ENCODE assay signal across 8 cellular contexts in the genomic region with DNA sequence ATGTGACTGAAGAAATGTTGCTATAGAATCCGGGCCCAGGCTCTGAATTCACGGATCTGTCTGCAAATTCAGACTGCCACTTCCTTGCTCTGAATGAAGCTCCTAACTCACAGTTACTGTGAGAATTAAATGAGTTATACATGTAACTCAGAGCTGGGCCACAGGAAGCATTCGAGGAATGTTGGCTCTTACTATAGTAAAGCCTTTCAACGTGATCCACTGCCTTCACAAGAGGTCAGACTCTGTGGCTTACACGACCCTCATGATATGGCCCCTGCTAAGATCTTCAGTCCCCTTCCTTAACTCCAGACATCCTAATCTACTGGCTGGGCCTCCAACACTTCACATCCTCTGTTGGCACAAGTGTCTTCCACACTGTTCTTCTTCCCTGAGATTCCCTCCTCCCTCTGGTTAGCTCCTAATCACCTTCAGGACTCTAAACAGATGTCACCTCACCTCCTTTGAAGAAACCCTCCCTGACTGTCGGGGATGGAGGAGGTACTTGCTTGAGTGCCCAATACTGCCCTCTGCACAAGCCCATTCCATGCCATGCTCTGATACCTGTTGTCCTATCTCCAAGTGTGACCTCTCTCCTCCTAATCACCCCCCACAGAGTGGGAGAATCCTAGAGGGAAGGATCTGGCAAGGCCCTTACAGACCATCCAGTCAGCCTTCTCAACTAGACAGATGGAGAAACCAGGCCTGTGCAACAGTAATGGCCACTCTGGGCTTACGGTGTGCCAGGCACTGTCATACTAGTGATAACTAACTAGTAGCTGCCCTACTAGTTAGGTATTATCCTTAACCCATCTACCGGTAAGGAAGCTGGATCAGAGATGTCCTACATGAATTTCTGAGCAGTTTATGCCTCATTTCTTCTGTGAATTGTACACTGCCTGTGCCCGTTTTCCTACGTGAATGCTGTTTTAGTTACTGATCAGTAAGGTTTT. TPM values are rescaled to one million over a fixed set of nuclear protein-coding genes. Genes with fewer than 3 reads are reported as not detected.
A peak's percentile ranks its signal among the peaks of the same experiment; 100 is the strongest.
DNase-seq lines count a peak whose midpoint lies in the region; ATAC-seq, FAIRE-seq and TF ChIP-seq lines count a peak whose summit lies in the region.

No MANE protein-coding gene starts in this region.

- no peaks in the 10 kb centered on the region for H3K9me3 Mint-ChIP-seq in T-cell

- H3K27ac ChIP-seq in gastrocnemius medialis, result peak overlapping the region; percentile 87 to 93 (median 90)

- peak overlapping the region; percentile 76 to 100 for H3K27ac Mint-ChIP-seq in T-cell

- peaks cover 3 to 65% of the 10 kb centered on the region in 2 donors for H3K36me3 ChIP-seq in gastrocnemius medialis

- H3K4me3 ChIP-seq in foreskin fibroblast (ENCODE audit: low read depth in 1 of 2, low read length in 2 of 2) (peak overlapping the region; percentile 88 to 96), gastrocnemius medialis (peak overlapping the region; percentile 97 to 100 (median 98))

- H3K36me3 Mint-ChIP-seq in T-cell, result peaks cover 38% of the 10 kb centered on the region

- DNase-seq in GM12891 (ENCODE audit: insufficient read length, low spot score) (no peak), T-cell (no peak), foreskin fibroblast (peak in 1 of 2 donors; percentile 22), gastrocnemius medialis (no peak), HK-2 (ENCODE audit: unreplicated experiment) (no peak), RPMI8226 (no peak)

- no peaks in the 10 kb centered on the region for H3K27me3 Mint-ChIP-seq in T-cell

- CTCF ChIA-PET in T-cell (lab: Charles Lee), result interaction anchor here (0.6 to 2.5 kb wide), 4 partner anchors 9 to 56 kb away, joined by 3 to 14 read pairs (median 6); partner anchors contain the start of gene SELENOK (in 1 of the 2)

- no peaks in the 10 kb centered on the region for H3K9me3 ChIP-seq in gastrocnemius medialis

- H3K4me1 Mint-ChIP-seq in T-cell, result peaks cover 29 to 37% (median 32%) of the 10 kb centered on the region in 3 donors

- no peak for TF ChIP-seq CTCF in foreskin fibroblast (IDR thresholded peaks at IDR 0.05; ENCODE audit: low read depth, low read length)
- no peak for TF ChIP-seq CTCF in gastrocnemius medialis (IDR thresholded peaks at IDR 0.05 in 4 of 5, conservative IDR thresholded peaks at IDR 0.05 in 1 of 5)

- peaks cover 13 to 16% of the 10 kb centered on the region in 2 donors for H3K4me1 ChIP-seq in gastrocnemius medialis

- intact Hi-C loops in gastrocnemius medialis (cut with DNase I; ENCODE audit: low total_unique reads), result no loop called here

- H3K27me3 ChIP-seq in gastrocnemius medialis, result no peaks in the 10 kb centered on the region

- TF ChIP-seq POLR2A in GM12891 (IDR thresholded peaks at IDR 0.05; ENCODE audit: low read depth, low read length), result no peak
- TF ChIP-seq POLR2A in gastrocnemius medialis (IDR thresholded peaks at IDR 0.05), result no peak

- in situ Hi-C loops in gastrocnemius medialis (cut with MboI; ENCODE audit: low sequenced_read_pairs in 4 of 4), result loop anchor here in 1 of 4 donors (25.0 kb wide), 1 partner anchor 543 kb away; the partner anchor contains the start of gene DCP1A

- no peak for FAIRE-seq in GM12891 (lab: Jason Lieb, UNC)

- POLR2A ChIA-PET in T-cell (lab: Charles Lee), result interaction anchor here (0.5 to 1.0 kb wide), 4 partner anchors 9 to 21 kb away, joined by 3 to 7 read pairs (median 4); partner anchors contain the start of gene SELENOK (in 1 of the 2)

- peak overlapping the region; percentile 95 to 100 (median 99) for H3K4me3 Mint-ChIP-seq in T-cell

- ATAC-seq in T-cell (replicated peaks in 1 of 4), result no peak
- ATAC-seq in gastrocnemius medialis, result no peak
- ATAC-seq in HG03571 (IDR thresholded peaks at IDR 0.05; ENCODE audit: unreplicated experiment), result no peak
- ATAC-seq in HG02623 (IDR thresholded peaks at IDR 0.05; ENCODE audit: unreplicated experiment), result no peak

TF ChIP-seq in GM12891, 5 proteins besides CTCF, POLR2A, EP300 and RAD21:
- 0 out of 2 replicates have a peak, but pooled peaks have one; percentile 24 for TF ChIP-seq POLR2AphosphoS5 (IDR thresholded peaks at IDR 0.05; ENCODE audit: low read depth, low read length)
- no peak for TF ChIP-seq TAF1 (IDR thresholded peaks at IDR 0.05; ENCODE audit: low read depth, low read length)

RNA-seq across cellular contexts. Expression of gene ACTR8, which starts 1.3 kb away (rescaled TPM):
- polyA plus RNA-seq in GM12891 (2012; ENCODE audit: low read depth, missing spikeins), result 21.3 TPM
- total RNA-seq in T-cell (10 to 100 TPM; 23.0 to 47.3 (median 35.2) TPM), gastrocnemius medialis (10 to 100 TPM; 13.6 to 24.9 (median 19.8) TPM)

RNA-seq across cellular contexts. Expression of gene SELENOK, which starts 11.0 kb away (rescaled TPM):
- polyA plus RNA-seq in GM12891 (2012; ENCODE audit: low read depth, missing spikeins), result 60.3 TPM
- total RNA-seq in T-cell (10 to 100 TPM; 32.8 to 91.8 (median 44.4) TPM), gastrocnemius medialis (10 to 100 TPM; 73.1 to 95.4 (median 80.8) TPM)

RNA-seq across cellular contexts. Expression of gene IL17RB, which starts 34.3 kb away (rescaled TPM):
- 8.4 TPM for polyA plus RNA-seq in GM12891 (2012; ENCODE audit: low read depth, missing spikeins)
- total RNA-seq in T-cell, result 1 to 10 TPM in 3 of 5 donors, under 1 TPM in 1, not detected in 1; 0.56 to 4.1 (median 1.8) TPM
- 1 to 10 TPM in 2 of 4 donors, under 1 TPM in 2; 0.41 to 1.4 (median 0.79) TPM for total RNA-seq in gastrocnemius medialis

RNA-seq across cellular contexts. Expression of gene CHDH, which starts 34.5 kb away (rescaled TPM):
- 7.3 TPM for polyA plus RNA-seq in GM12891 (2012; ENCODE audit: low read depth, missing spikeins)
- 1 to 10 TPM in 2 of 5 donors, under 1 TPM in 3; 0.18 to 2.3 (median 0.72) TPM for total RNA-seq in T-cell
- total RNA-seq in gastrocnemius medialis, result 1 to 10 TPM; 3.1 to 6.5 (median 3.6) TPM
